In the genomic region with DNA sequence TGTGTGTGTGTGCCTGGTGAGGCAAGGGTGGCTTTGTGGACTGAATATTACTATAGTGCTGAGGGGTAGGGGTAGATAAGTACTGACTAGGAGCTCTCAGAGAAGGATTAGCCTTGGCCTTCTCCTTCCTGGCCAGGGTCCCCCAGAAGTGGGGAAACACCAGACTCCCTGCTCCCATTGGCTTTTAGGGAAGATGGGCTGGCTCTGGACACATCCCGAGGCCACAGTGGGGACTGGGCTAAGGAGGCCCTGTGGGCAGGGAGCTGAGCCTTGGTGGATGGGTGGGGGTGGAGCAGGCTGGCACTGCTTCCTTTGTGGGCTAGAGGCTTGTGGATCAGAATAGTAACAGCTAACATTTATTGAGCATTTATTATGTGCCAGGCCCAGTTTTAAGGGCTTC, we compare ENCODE assay signal across 21 cellular contexts. TPM values are rescaled to one million over a fixed set of nuclear protein-coding genes. Genes with fewer than 3 reads are reported as not detected.
"Had no signal": no experiment of that assay in that cellular context is flagged by ENCODE, and none has a peak within 500 bp of the region (broad histone marks: within the 10 kb centered on the region; RNA-seq: fewer than 3 reads in every experiment).

No MANE protein-coding gene starts in this region.

- H3K4me2 ChIP-seq: smooth muscle cell had no signal

- H3K9me3 ChIP-seq: colonic mucosa, lower lobe of right lung, neutrophil, pancreas, transverse colon, upper lobe of right lung, uterus had no signal

- H3K27me3 ChIP-seq: colonic mucosa, pancreas, transverse colon, upper lobe of right lung, uterus had no signal

- ATAC-seq: effector memory CD8-positive, alpha-beta T cell; left ventricle myocardium superior; lower lobe of right lung; pancreas; sciatic nerve; stimulated activated effector memory CD8-positive, alpha-beta T cell treated with anti-CD3 and anti-CD28 coated beads, Interleukin-12 subunit alpha, Interleukin-12 subunit beta, amount 100 ng/mL, for 72 hours; upper lobe of right lung had no signal

- H3K36me3 ChIP-seq: colonic mucosa, lower lobe of right lung, neutrophil, pancreas, transverse colon, upper lobe of right lung, uterus had no signal

- H3K4me1 ChIP-seq: colonic mucosa, uterus had no signal

- H3K4me3 ChIP-seq: colonic mucosa, lower lobe of right lung, transverse colon, upper lobe of right lung, uterus had no signal

- DNase-seq: colonic mucosa; effector memory CD8-positive, alpha-beta T cell; immature natural killer cell; islet precursor cell; left ventricle myocardium superior; lower lobe of right lung; naive thymus-derived CD8-positive, alpha-beta T cell; nephron progenitor cell; pancreas; retina; stimulated activated CD4-positive, alpha-beta T cell treated with anti-CD3 and anti-CD28 coated beads, Interleukin-12 subunit alpha, Interleukin-12 subunit beta, amount 100 ng/mL, for 4 hours; stimulated activated CD4-positive, alpha-beta T cell treated with anti-CD3 and anti-CD28 coated beads, Interleukin-1b, Interleukin-23, amount 100 ng/mL, for 48 hours; stimulated activated CD4-positive, alpha-beta T cell treated with anti-CD3 and anti-CD28 coated beads, Interleukin-4, amount 100 ng/mL, for 1 hour; stimulated activated naive CD4-positive, alpha-beta T cell treated with Interleukin-2 at 50 U/mL for 16 hours; transverse colon; upper lobe of right lung; uterus had no signal

- H3K27ac ChIP-seq: colonic mucosa, lower lobe of right lung, neutrophil, pancreas, transverse colon, upper lobe of right lung, uterus had no signal

RNA-seq across cellular contexts. Expression of a gene that starts 3.1 kb away (rescaled TPM):
- polyA plus RNA-seq: immature natural killer cell had no signal
